Comparison of ENCODE assay signal across 1 cellular context in the genomic region with DNA sequence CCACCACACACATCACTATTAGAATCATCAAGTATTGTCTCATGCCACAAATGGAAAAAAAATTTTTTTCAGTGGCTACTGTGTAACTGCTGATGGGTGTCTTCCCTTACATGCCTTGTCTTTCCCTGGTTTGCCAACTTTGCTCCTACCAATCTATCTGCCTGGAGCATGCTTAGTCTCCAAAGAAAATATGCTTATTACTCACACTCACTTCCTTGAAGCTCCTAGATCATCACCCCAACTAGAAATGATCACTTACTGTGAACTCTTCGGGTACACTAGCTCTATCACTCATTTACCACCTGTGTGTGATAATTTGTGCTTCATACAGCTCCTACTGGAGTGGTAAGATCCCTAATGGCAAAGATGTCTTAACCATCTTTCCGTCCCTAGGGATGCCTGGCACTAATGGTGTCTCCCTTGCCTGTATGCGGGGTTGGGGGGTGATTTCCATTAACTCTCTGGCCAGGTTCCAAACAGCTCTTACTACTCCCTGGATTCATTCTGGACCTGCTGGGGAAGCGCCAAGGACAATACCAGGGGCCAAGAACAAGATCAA.
TF ChIP-seq lines count a peak whose summit lies in the region.

No MANE protein-coding gene starts in this region.

TF ChIP-seq in HCT116, 20 proteins besides CTCF, POLR2A, EP300 and RAD21:
- TF ChIP-seq, protein P1, sequence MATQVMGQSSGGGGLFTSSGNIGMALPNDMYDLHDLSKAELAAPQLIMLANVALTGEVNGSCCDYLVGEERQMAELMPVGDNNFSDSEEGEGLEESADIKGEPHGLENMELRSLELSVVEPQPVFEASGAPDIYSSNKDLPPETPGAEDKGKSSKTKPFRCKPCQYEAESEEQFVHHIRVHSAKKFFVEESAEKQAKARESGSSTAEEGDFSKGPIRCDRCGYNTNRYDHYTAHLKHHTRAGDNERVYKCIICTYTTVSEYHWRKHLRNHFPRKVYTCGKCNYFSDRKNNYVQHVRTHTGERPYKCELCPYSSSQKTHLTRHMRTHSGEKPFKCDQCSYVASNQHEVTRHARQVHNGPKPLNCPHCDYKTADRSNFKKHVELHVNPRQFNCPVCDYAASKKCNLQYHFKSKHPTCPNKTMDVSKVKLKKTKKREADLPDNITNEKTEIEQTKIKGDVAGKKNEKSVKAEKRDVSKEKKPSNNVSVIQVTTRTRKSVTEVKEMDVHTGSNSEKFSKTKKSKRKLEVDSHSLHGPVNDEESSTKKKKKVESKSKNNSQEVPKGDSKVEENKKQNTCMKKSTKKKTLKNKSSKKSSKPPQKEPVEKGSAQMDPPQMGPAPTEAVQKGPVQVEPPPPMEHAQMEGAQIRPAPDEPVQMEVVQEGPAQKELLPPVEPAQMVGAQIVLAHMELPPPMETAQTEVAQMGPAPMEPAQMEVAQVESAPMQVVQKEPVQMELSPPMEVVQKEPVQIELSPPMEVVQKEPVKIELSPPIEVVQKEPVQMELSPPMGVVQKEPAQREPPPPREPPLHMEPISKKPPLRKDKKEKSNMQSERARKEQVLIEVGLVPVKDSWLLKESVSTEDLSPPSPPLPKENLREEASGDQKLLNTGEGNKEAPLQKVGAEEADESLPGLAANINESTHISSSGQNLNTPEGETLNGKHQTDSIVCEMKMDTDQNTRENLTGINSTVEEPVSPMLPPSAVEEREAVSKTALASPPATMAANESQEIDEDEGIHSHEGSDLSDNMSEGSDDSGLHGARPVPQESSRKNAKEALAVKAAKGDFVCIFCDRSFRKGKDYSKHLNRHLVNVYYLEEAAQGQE (IDR thresholded peaks at IDR 0.05; ENCODE audit: low read depth) = no peak
- peak; percentile 56 for TF ChIP-seq TCF7L2 (IDR thresholded peaks at IDR 0.05; ENCODE audit: borderline replicate concordance, extremely low read depth, insufficient read depth, insufficient read length)
